8 cellular contexts compared by ENCODE assay signal in genomic region chr18:13216732-13217465, GRCh38. TPM values are rescaled to one million over a fixed set of nuclear protein-coding genes. Genes with fewer than 3 reads are reported as not detected.
DNase-seq lines count a peak whose midpoint lies in the region; TF ChIP-seq lines count a peak whose summit lies in the region.

No MANE protein-coding gene starts in this region.

- POLR2A ChIA-PET in PC-9 (lab: Charles Lee; ENCODE audit: unreplicated experiment) = interaction anchor here (0.6 kb wide), 1 partner anchor 111 kb away, joined by 12 read pairs; no protein-coding TSS in a partner anchor

- H2AFZ ChIP-seq in PC-9 = no peak overlapping the region

- H3K36me3 ChIP-seq in MG63 (no peaks in the 10 kb centered on the region), uterus (no peaks in the 10 kb centered on the region), PC-9 (ENCODE audit: low read depth) (no peaks in the 10 kb centered on the region)

- H3K9me2 ChIP-seq in PC-9 (ENCODE audit: insufficient read depth) = no peaks in the 10 kb centered on the region

- H3F3A ChIP-seq in PC-9 (ENCODE audit: insufficient read depth, low read depth) = no peaks in the 10 kb centered on the region

- H4K20me1 ChIP-seq in PC-9 (ENCODE audit: insufficient read depth) = no peaks in the 10 kb centered on the region

- no peak overlapping the region for H3K4me2 ChIP-seq in PC-9

- H3K27ac ChIP-seq in uterus = peak overlapping the region; percentile 85 to 86
- no peak overlapping the region for H3K27ac ChIP-seq in PC-9

- peak; percentile 50 to 68 (median 63) for DNase-seq in NCI-H1417 (lab: John Stamatoyannopoulos, UW)
- DNase-seq in NCI-H1417 treated with DMSO at 0.1 percent for 48 hours (lab: John Stamatoyannopoulos, UW) = no peak
- peak; percentile 26 for DNase-seq in MG63
- DNase-seq in activated CD8-positive, alpha-beta memory T cell treated with anti-CD3 and anti-CD28 coated beads, Interleukin-2, amount 50 U/mL, for 4 hours = peak; percentile 59
- no peak for DNase-seq in fibroblast of villous mesenchyme (ENCODE audit: low read depth)
- peak; percentile 52 for DNase-seq in occipital lobe (lab: John Stamatoyannopoulos, UW)
- peak; percentile 39 to 61 for DNase-seq in uterus
- no peak for DNase-seq in PC-9

- peaks cover 4 to 6% of the 10 kb centered on the region in 2 donors for H3K4me1 ChIP-seq in uterus
- H3K4me1 ChIP-seq in PC-9 (replicated peaks; ENCODE audit: insufficient read depth) = no peaks in the 10 kb centered on the region

- H3K4me3 ChIP-seq in MG63 = no peak overlapping the region
- no peak overlapping the region for H3K4me3 ChIP-seq in fibroblast of villous mesenchyme (ENCODE audit: low read depth, low read length)
- peak overlapping the region; percentile 60 to 67 for H3K4me3 ChIP-seq in uterus
- H3K4me3 ChIP-seq in PC-9 = no peak overlapping the region

- no TSS peak for BruUV-seq in PC-9 (replicated peaks; lab: Mats Ljungman, UMichigan)

- H3K27me3 ChIP-seq in MG63 (peaks cover 28% of the 10 kb centered on the region), uterus (no peaks in the 10 kb centered on the region), PC-9 (ENCODE audit: insufficient read depth, low read depth) (peaks cover 68% of the 10 kb centered on the region)

- intact Hi-C loops in uterus (cut with DNase I; ENCODE audit: low total_unique reads) (loop anchor here (10.0 kb wide), 1 partner anchor 318 kb away; no protein-coding TSS in a partner anchor), PC-9 (cut with micrococcal nuclease; ENCODE audit: unreplicated experiment) (loop anchor here (1.0 kb wide), 3 partner anchors 314 to 584 kb away; no protein-coding TSS in a partner anchor)

- TF ChIP-seq POLR2A in uterus (IDR thresholded peaks at IDR 0.05) = no peak

- CTCF ChIA-PET in PC-9 (lab: Charles Lee) = interaction anchor here (0.7 to 1.3 kb wide), 3 partner anchors 314 to 413 kb away, joined by 3 to 13 read pairs (median 4); no protein-coding TSS in a partner anchor

- H3K9me3 ChIP-seq in MG63 = no peaks in the 10 kb centered on the region
- H3K9me3 ChIP-seq in uterus = no peaks in the 10 kb centered on the region
- H3K9me3 ChIP-seq in PC-9 (ENCODE audit: insufficient read depth, low read depth) = no peaks in the 10 kb centered on the region

- no peaks in the 10 kb centered on the region for H3K79me2 ChIP-seq in PC-9 (ENCODE audit: low read depth)

- TF ChIP-seq CTCF in fibroblast of villous mesenchyme (IDR thresholded peaks at IDR 0.05; ENCODE audit: insufficient read depth, low read depth, low read length) (peak; percentile 14), uterus (IDR thresholded peaks at IDR 0.05) (peak in 3 of 4 experiments; percentile 53 to 71 (median 61)), PC-9 (conservative IDR thresholded peaks at IDR 0.05) (no peak)

RNA-seq across cellular contexts. Expression of gene LDLRAD4, which starts 1.7 kb away (rescaled TPM):
- 0.02 and 0.36 TPM in 2 replicates for total RNA-seq in MG63 (2014; rRNA removed; shearing (Covaris generic); ENCODE audit: low replicate concordance)
- total RNA-seq in fibroblast of villous mesenchyme (0.43 and 0.97 TPM in 2 replicates), occipital lobe (129 TPM), uterus (10 to 100 TPM; 23.8 to 82.2 (median 39.3) TPM), PC-9 (2021) (1.2 and 1.7 TPM in 2 replicates)

Comparison
In these comparisons a context has a peak if more than half of its experiments do, and no peak if none do; other contexts are left out.
1. DNase-seq: peak in NCI-H1417 (3 of 3), MG63 (single experiment), activated CD8-positive, alpha-beta memory T cell treated with anti-CD3 and anti-CD28 coated beads, Interleukin-2, amount 50 U/mL, for 4 hours (single experiment), occipital lobe (single experiment) and uterus (2 of 2); none in NCI-H1417 treated with DMSO at 0.1 percent for 48 hours (single experiment), fibroblast of villous mesenchyme (single experiment) and PC-9 (0 of 2).
2. H3K4me3 ChIP-seq: peak in uterus (2 of 2); none in MG63 (single experiment), fibroblast of villous mesenchyme (single experiment) and PC-9 (single experiment).